ENCODE assay signal across 8 cellular contexts in genomic region chr2:203484266-203485112, GRCh38. TPM values are rescaled to one million over a fixed set of nuclear protein-coding genes. Genes with fewer than 3 reads are reported as not detected.
DNase-seq lines count a peak whose midpoint lies in the region; ATAC-seq and TF ChIP-seq lines count a peak whose summit lies in the region.

No MANE protein-coding gene starts in this region.

- H3K4me1 ChIP-seq in CD4-positive, alpha-beta memory T cell (ENCODE audit: insufficient read depth, low read length): peaks cover 7% of the 10 kb centered on the region
- H3K4me1 ChIP-seq in upper lobe of right lung: peaks cover 4% of the 10 kb centered on the region

- no peaks in the 10 kb centered on the region for H3K9me3 ChIP-seq in CD4-positive, alpha-beta memory T cell (ENCODE audit: control insufficient read depth in 1 of 2, low read length in 2 of 2)
- no peaks in the 10 kb centered on the region for H3K9me3 ChIP-seq in upper lobe of right lung

- H3K36me3 ChIP-seq in CD4-positive, alpha-beta memory T cell (ENCODE audit: insufficient read depth, low read length): no peaks in the 10 kb centered on the region
- peaks cover 39% of the 10 kb centered on the region for H3K36me3 ChIP-seq in upper lobe of right lung

- ATAC-seq in GM19395 (IDR thresholded peaks at IDR 0.05; ENCODE audit: unreplicated experiment): peak; percentile 88
- ATAC-seq in effector memory CD8-positive, alpha-beta T cell (replicated peaks): peak; percentile 93
- ATAC-seq in naive thymus-derived CD8-positive, alpha-beta T cell: peak; percentile 92 to 98
- peak; percentile 88 for ATAC-seq in upper lobe of right lung

- peak overlapping the region in 4 of 7 donors; percentile 20 to 84 (median 48) for H3K27ac Mint-ChIP-seq in CD4-positive, alpha-beta memory T cell
- H3K27ac Mint-ChIP-seq in activated CD4-positive, alpha-beta T cell treated with anti-CD3 and anti-CD28 coated beads, Interleukin-2, amount 10 ng/mL, durations not matched to agents 7 days and 5 days: no peak overlapping the region
- no peak overlapping the region for H3K27ac Mint-ChIP-seq in effector memory CD8-positive, alpha-beta T cell
- H3K27ac Mint-ChIP-seq in naive thymus-derived CD8-positive, alpha-beta T cell: peak overlapping the region in 5 of 10 donors; percentile 0 to 80 (median 6)

- H3K4me1 Mint-ChIP-seq in CD4-positive, alpha-beta memory T cell: peaks cover 4 to 6% (median 5%) of the 10 kb centered on the region in 4 donors
- H3K4me1 Mint-ChIP-seq in activated CD4-positive, alpha-beta T cell treated with anti-CD3 and anti-CD28 coated beads, Interleukin-2, amount 10 ng/mL, durations not matched to agents 7 days and 5 days: peaks cover 7% of the 10 kb centered on the region
- H3K4me1 Mint-ChIP-seq in effector memory CD8-positive, alpha-beta T cell (ENCODE audit: low read depth in 2 of 2): peaks cover 2 to 5% of the 10 kb centered on the region in 2 donors
- peaks cover 3 to 8% (median 6%) of the 10 kb centered on the region in 4 donors for H3K4me1 Mint-ChIP-seq in naive thymus-derived CD8-positive, alpha-beta T cell

- H3K27ac ChIP-seq in CD4-positive, alpha-beta memory T cell (ENCODE audit: low read depth, low read length): no peak overlapping the region
- no peak overlapping the region for H3K27ac ChIP-seq in upper lobe of right lung

- H3K27me3 Mint-ChIP-seq in CD4-positive, alpha-beta memory T cell: no peaks in the 10 kb centered on the region
- H3K27me3 Mint-ChIP-seq in activated CD4-positive, alpha-beta T cell treated with anti-CD3 and anti-CD28 coated beads, Interleukin-2, amount 10 ng/mL, durations not matched to agents 7 days and 5 days: no peaks in the 10 kb centered on the region
- H3K27me3 Mint-ChIP-seq in effector memory CD8-positive, alpha-beta T cell: no peaks in the 10 kb centered on the region
- H3K27me3 Mint-ChIP-seq in naive thymus-derived CD8-positive, alpha-beta T cell: no peaks in the 10 kb centered on the region

- DNase-seq in CD4-positive, alpha-beta memory T cell: peak; percentile 52 to 62 (median 55)
- DNase-seq in LHCN-M2 (ENCODE audit: low read depth) (peak; percentile 70), upper lobe of right lung (no peak), occipital lobe (lab: John Stamatoyannopoulos, UW) (no peak)
- DNase-seq in activated CD4-positive, alpha-beta T cell treated with anti-CD3 and anti-CD28 coated beads, Interleukin-2, amount 10 ng/mL, durations not matched to agents 7 days and 5 days: peak; percentile 61
- peak; percentile 35 to 49 (median 38) for DNase-seq in effector memory CD8-positive, alpha-beta T cell
- DNase-seq in naive thymus-derived CD8-positive, alpha-beta T cell: peak; percentile 10 to 79 (median 55)

- intact Hi-C loops in CD4-positive, alpha-beta memory T cell (cut with micrococcal nuclease): loop anchor here (1.0 kb wide), 7 partner anchors 167 to 425 kb away; partner anchors contain the start of gene CD28
- intact Hi-C loops in upper lobe of right lung (cut with DNase I): loop anchor here (10.0 kb wide), 1 partner anchor 330 kb away; no protein-coding TSS in a partner anchor

- H3K27me3 ChIP-seq in CD4-positive, alpha-beta memory T cell (ENCODE audit: insufficient read depth, low read length): no peaks in the 10 kb centered on the region
- H3K27me3 ChIP-seq in upper lobe of right lung: no peaks in the 10 kb centered on the region

- no peak overlapping the region for H3K4me3 Mint-ChIP-seq in CD4-positive, alpha-beta memory T cell
- H3K4me3 Mint-ChIP-seq in activated CD4-positive, alpha-beta T cell treated with anti-CD3 and anti-CD28 coated beads, Interleukin-2, amount 10 ng/mL, durations not matched to agents 7 days and 5 days: no peak overlapping the region
- H3K4me3 Mint-ChIP-seq in effector memory CD8-positive, alpha-beta T cell: no peak overlapping the region
- peak overlapping the region in 2 of 10 donors; percentile 14 to 16 for H3K4me3 Mint-ChIP-seq in naive thymus-derived CD8-positive, alpha-beta T cell

- H3K4me3 ChIP-seq in CD4-positive, alpha-beta memory T cell (ENCODE audit: low read length in 2 of 2): no peak overlapping the region
- no peak overlapping the region for H3K4me3 ChIP-seq in upper lobe of right lung

- no peaks in the 10 kb centered on the region for H3K9me3 Mint-ChIP-seq in CD4-positive, alpha-beta memory T cell
- H3K9me3 Mint-ChIP-seq in activated CD4-positive, alpha-beta T cell treated with anti-CD3 and anti-CD28 coated beads, Interleukin-2, amount 10 ng/mL, durations not matched to agents 7 days and 5 days: no peaks in the 10 kb centered on the region
- H3K9me3 Mint-ChIP-seq in effector memory CD8-positive, alpha-beta T cell: no peaks in the 10 kb centered on the region
- no peaks in the 10 kb centered on the region for H3K9me3 Mint-ChIP-seq in naive thymus-derived CD8-positive, alpha-beta T cell

- POLR2A ChIA-PET in CD4-positive, alpha-beta memory T cell (lab: Charles Lee; ENCODE audit: partially characterized antibody): interaction anchor here (0.8 to 1.9 kb wide), 8 partner anchors 235 to 425 kb away, joined by 3 to 12 read pairs (median 3); no protein-coding TSS in a partner anchor
- POLR2A ChIA-PET in activated CD4-positive, alpha-beta T cell treated with anti-CD3 and anti-CD28 coated beads, Interleukin-2, amount 10 ng/mL, durations not matched to agents 7 days and 5 days (lab: Charles Lee): no interaction called here
- POLR2A ChIA-PET in naive thymus-derived CD8-positive, alpha-beta T cell (lab: Charles Lee): interaction anchor here (0.7 to 1.9 kb wide), 4 partner anchors 235 to 328 kb away, joined by 3 to 10 read pairs (median 6); no protein-coding TSS in a partner anchor

- H3K36me3 Mint-ChIP-seq in CD4-positive, alpha-beta memory T cell: no peaks in the 10 kb centered on the region
- no peaks in the 10 kb centered on the region for H3K36me3 Mint-ChIP-seq in activated CD4-positive, alpha-beta T cell treated with anti-CD3 and anti-CD28 coated beads, Interleukin-2, amount 10 ng/mL, durations not matched to agents 7 days and 5 days (ENCODE audit: low read depth)
- no peaks in the 10 kb centered on the region for H3K36me3 Mint-ChIP-seq in effector memory CD8-positive, alpha-beta T cell (ENCODE audit: insufficient read depth)
- no peaks in the 10 kb centered on the region for H3K36me3 Mint-ChIP-seq in naive thymus-derived CD8-positive, alpha-beta T cell

- CTCF ChIA-PET in CD4-positive, alpha-beta memory T cell (lab: Charles Lee; ENCODE audit: partially characterized antibody): interaction anchor here (0.7 to 2.0 kb wide), 30 partner anchors 9 to 450 kb away, joined by 3 to 118 read pairs (median 4); partner anchors contain the start of gene CD28
- CTCF ChIA-PET in activated CD4-positive, alpha-beta T cell treated with anti-CD3 and anti-CD28 coated beads, Interleukin-2, amount 10 ng/mL, durations not matched to agents 7 days and 5 days (lab: Charles Lee): interaction anchor here (0.7 to 2.7 kb wide), 5 partner anchors 9 to 330 kb away, joined by 3 to 14 read pairs (median 3); no protein-coding TSS in a partner anchor

- TF ChIP-seq CTCF in upper lobe of right lung (IDR thresholded peaks at IDR 0.05): peak; percentile 62

RNA-seq across cellular contexts. Expression of gene RAPH1, which starts 50.6 kb away (rescaled TPM):
- 1 to 10 TPM; 2.1 to 2.6 TPM for total RNA-seq in CD4-positive, alpha-beta memory T cell
- polyA plus RNA-seq in CD4-positive, alpha-beta memory T cell: 1 to 10 TPM; 1.0 to 1.2 TPM
- total RNA-seq in LHCN-M2 (2014; rRNA removed): 43.1 and 66.0 TPM in 2 replicates
- 19.7 TPM for polyA plus RNA-seq in LHCN-M2 (2012)
- 1 to 10 TPM; 1.7 to 2.1 TPM for total RNA-seq in activated CD4-positive, alpha-beta T cell treated with anti-CD3 and anti-CD28 coated beads, Interleukin-2, amount 10 ng/mL, durations not matched to agents 7 days and 5 days
- total RNA-seq in naive thymus-derived CD8-positive, alpha-beta T cell: 1 to 10 TPM; 1.7 to 2.1 TPM
- polyA plus RNA-seq in naive thymus-derived CD8-positive, alpha-beta T cell: under 1 TPM in 2 of 3 donors, not detected in 1; 0.31 to 0.39 TPM
- total RNA-seq in upper lobe of right lung: 93.4 TPM
- total RNA-seq in occipital lobe: 39.9 TPM

Comparison
In these comparisons a context has a peak if more than half of its experiments do, and no peak if none do; other contexts are left out.
1. DNase-seq: peak in CD4-positive, alpha-beta memory T cell (5 of 5), LHCN-M2 (single experiment), activated CD4-positive, alpha-beta T cell treated with anti-CD3 and anti-CD28 coated beads, Interleukin-2, amount 10 ng/mL, durations not matched to agents 7 days and 5 days (single experiment), effector memory CD8-positive, alpha-beta T cell (3 of 3) and naive thymus-derived CD8-positive, alpha-beta T cell (10 of 10); none in upper lobe of right lung (single experiment) and occipital lobe (single experiment).
2. H3K27ac Mint-ChIP-seq: peak in CD4-positive, alpha-beta memory T cell (4 of 7); none in activated CD4-positive, alpha-beta T cell treated with anti-CD3 and anti-CD28 coated beads, Interleukin-2, amount 10 ng/mL, durations not matched to agents 7 days and 5 days (single experiment) and effector memory CD8-positive, alpha-beta T cell (0 of 2).
3. RNA of gene RAPH1, which starts 50.6 kb away (total RNA-seq): 93.4 TPM in upper lobe of right lung (single experiment), 43.1 to 66.0 TPM in LHCN-M2 and 39.9 TPM in occipital lobe (single experiment); 2.1 to 2.6 TPM in CD4-positive, alpha-beta memory T cell, 1.7 to 2.1 TPM in activated CD4-positive, alpha-beta T cell treated with anti-CD3 and anti-CD28 coated beads, Interleukin-2, amount 10 ng/mL, durations not matched to agents 7 days and 5 days and 1.7 to 2.1 TPM in naive thymus-derived CD8-positive, alpha-beta T cell; every median in the first group is over 10 times any median in the second.
4. Peak in every context shown above with its lines, with median percentiles within 50 percentile points of each other: ATAC-seq.